In the genomic region with DNA sequence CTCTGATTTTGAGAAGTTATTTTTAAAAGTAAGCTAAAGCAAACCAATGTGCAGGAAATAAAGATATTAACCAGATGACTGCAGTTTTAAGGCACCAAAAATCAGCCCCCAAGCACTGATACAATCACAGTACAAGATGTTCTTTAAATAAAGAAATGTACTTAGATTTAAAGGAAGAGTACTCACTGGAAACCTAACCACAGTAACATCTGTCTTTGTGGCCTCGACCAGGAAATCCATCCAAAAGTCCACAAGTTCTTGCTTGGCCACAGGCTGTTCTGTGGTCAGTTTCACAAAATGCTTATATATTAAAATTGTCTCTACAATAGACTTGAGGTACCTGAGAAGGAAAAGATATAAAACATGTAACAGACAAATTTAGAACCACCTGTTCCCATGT, we compare ENCODE assay signal across 18 cellular contexts.
"Had no signal": no experiment of that assay in that cellular context is flagged by ENCODE, and none has a peak within 500 bp of the region (broad histone marks: within the 10 kb centered on the region; RNA-seq: fewer than 3 reads in every experiment).

No MANE protein-coding gene starts in this region.

- DNase-seq: activated CD4-positive, alpha-beta T cell treated with anti-CD3 and anti-CD28 coated beads, Interleukin-2, amount 10 ng/mL, durations not matched to agents 7 days and 5 days; activated CD8-positive, alpha-beta memory T cell treated with anti-CD3 and anti-CD28 coated beads, Interleukin-2, amount 50 U/mL, for 48 hours; activated gamma-delta T cell treated with Interleukin-2 at 50 U/mL for 16 hours; activated naive CD8-positive, alpha-beta T cell treated with anti-CD3 and anti-CD28 coated beads for 36 hours; activated T-cell treated with anti-CD3 and anti-CD28 coated beads, Interleukin-2, amount 50 U/mL, for 72 hours; anterior cingulate cortex; foreskin keratinocyte; heart left ventricle; left colon; naive thymus-derived CD4-positive, alpha-beta T cell; ovary; SW 1271 had no signal

- ATAC-seq: activated T-cell treated with anti-CD3 and anti-CD28 coated beads, Interleukin-2, amount 50 U/mL, for 72 hours; foreskin keratinocyte; heart left ventricle; naive thymus-derived CD4-positive, alpha-beta T cell; sciatic nerve; stimulated activated effector memory CD8-positive, alpha-beta T cell treated with anti-CD3 and anti-CD28 coated beads, Interleukin-12 subunit alpha, Interleukin-12 subunit beta, amount 100 ng/mL, for 72 hours had no signal

- FAIRE-seq: endometrium, islet of Langerhans had no signal

- H3K4me3 ChIP-seq: cardiac muscle cell, heart left ventricle, ovary, thoracic aorta had no signal

- H3K27ac ChIP-seq: cardiac muscle cell, foreskin keratinocyte, heart left ventricle, ovary, thoracic aorta had no signal
